Comparison of ENCODE assay signal across 11 cellular contexts in the genomic region with DNA sequence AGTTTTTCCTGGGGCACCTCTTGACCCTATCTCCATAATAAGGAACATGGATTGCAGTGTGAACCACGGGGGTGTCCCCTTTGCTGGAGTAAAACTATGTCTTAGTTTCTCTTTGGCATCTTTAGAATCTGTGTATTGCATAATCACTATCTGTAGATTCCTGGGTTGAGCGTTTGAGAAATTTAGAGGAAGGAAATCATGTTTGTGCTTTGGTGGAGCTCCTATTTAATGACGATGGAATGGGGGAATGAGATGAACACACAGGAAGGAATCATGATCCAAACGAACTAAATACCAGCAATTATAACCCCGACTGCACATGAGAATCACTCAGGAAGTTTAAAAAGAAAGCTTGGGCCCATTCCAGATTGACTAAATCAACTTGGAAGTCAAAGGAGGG. TPM values are rescaled to one million over a fixed set of nuclear protein-coding genes. Genes with fewer than 3 reads are reported as not detected.
A peak's percentile ranks its signal among the peaks of the same experiment; 100 is the strongest.
DNase-seq lines count a peak whose midpoint lies in the region; ATAC-seq and TF ChIP-seq lines count a peak whose summit lies in the region.
"Had no signal": no experiment of that assay in that cellular context is flagged by ENCODE, and none has a peak within 500 bp of the region (broad histone marks: within the 10 kb centered on the region; RNA-seq: fewer than 3 reads in every experiment).

No MANE protein-coding gene starts in this region.

- H3K9me3 Mint-ChIP-seq in MCF 10A (ENCODE audit: unreplicated experiment) = no peaks in the 10 kb centered on the region
- H3K9me3 Mint-ChIP-seq in activated T-helper 1 cell treated with anti-CD3 and anti-CD28 coated beads, Interleukin-12 subunit alpha, Interleukin-12 subunit beta, Interleukin-2, Interleukin-4 antibody, amounts not matched to agents 30 ng/mL and 10 ng/mL and 1 ng/mL, durations not matched to agents 14 hours and 24 hours and 36 hours = no peaks in the 10 kb centered on the region

- dilution Hi-C loops in mammary epithelial cell (cut with HindIII; ENCODE audit: low sequenced_read_pairs) = no loop called here

- no peak overlapping the region for H3K4me2 ChIP-seq in mammary epithelial cell (ENCODE audit: insufficient read depth, low read depth, low read length)

- CTCF ChIA-PET in MCF 10A (lab: Yijun Ruan, JAX) (interaction anchor here (0.9 to 2.7 kb wide), 7 partner anchors 11 to 138 kb away, joined by 3 to 14 read pairs (median 7); partner anchors contain the start of gene AAAS), mammary epithelial cell (lab: Charles Lee; ENCODE audit: low non-redundant PET) (no interaction called here), RWPE1 (lab: Yijun Ruan, JAX) (interaction anchor here (0.8 kb wide), 1 partner anchor 916 kb away, joined by 3 read pairs; no protein-coding TSS in a partner anchor)

- H3K27ac ChIP-seq in mammary epithelial cell (ENCODE audit: insufficient read depth, low read depth, low read length) (no peak overlapping the region), RWPE1 (no peak overlapping the region)

- 46% methylated on average over 5 of the region's 5 CpGs for WGBS in mammary epithelial cell (ENCODE audit: low coverage, missing lambda C conversion rate)

- BruUV-seq in MCF 10A (replicated peaks; lab: Mats Ljungman, UMichigan) (no TSS peak), mammary epithelial cell (replicated peaks; lab: Mats Ljungman, UMichigan) (no TSS peak)

- no peak for ATAC-seq in HG02840 (IDR thresholded peaks at IDR 0.05; ENCODE audit: low FRiP score, unreplicated experiment)

- no peaks in the 10 kb centered on the region for H3K27me3 ChIP-seq in mammary epithelial cell (ENCODE audit: insufficient read depth, low read length)
- H3K27me3 ChIP-seq: dorsolateral prefrontal cortex had no signal

- POLR2A ChIA-PET in MCF 10A (lab: Yijun Ruan, JAX) (interaction anchor here (0.6 to 4.6 kb wide), 12 partner anchors 10 to 291 kb away, joined by 3 to 69 read pairs (median 4); partner anchors contain the start of gene AAAS), RWPE1 (lab: Yijun Ruan, JAX; ENCODE audit: low non-redundant PET) (no interaction called here)

- intact Hi-C loops in MCF 10A (cut with micrococcal nuclease) (loop anchor here (2.0 kb wide), 1 partner anchor 23 kb away; the partner anchor contains the start of gene AAAS), mammary epithelial cell (cut with micrococcal nuclease) (loop anchor here (10.0 kb wide), 1 partner anchor 233 kb away; no protein-coding TSS in a partner anchor)
- intact Hi-C loops in activated T-helper 1 cell treated with anti-CD3 and anti-CD28 coated beads, Interleukin-12 subunit alpha, Interleukin-12 subunit beta, Interleukin-2, Interleukin-4 antibody, amounts not matched to agents 30 ng/mL and 10 ng/mL and 1 ng/mL, durations not matched to agents 14 hours and 24 hours and 36 hours (cut with micrococcal nuclease) = no loop called here

- H3K4me1 Mint-ChIP-seq in MCF 10A (ENCODE audit: insufficient read depth, unreplicated experiment) = peaks cover 41% of the 10 kb centered on the region
- H3K4me1 Mint-ChIP-seq in activated T-helper 1 cell treated with anti-CD3 and anti-CD28 coated beads, Interleukin-12 subunit alpha, Interleukin-12 subunit beta, Interleukin-2, Interleukin-4 antibody, amounts not matched to agents 30 ng/mL and 10 ng/mL and 1 ng/mL, durations not matched to agents 14 hours and 24 hours and 36 hours (ENCODE audit: low read depth) = peaks cover 68% of the 10 kb centered on the region

- H2AFZ ChIP-seq in mammary epithelial cell (ENCODE audit: low read depth, low read length) = no peak overlapping the region

- H3K4me1 ChIP-seq in mammary epithelial cell (ENCODE audit: insufficient read depth, low read length) = peaks cover 29% of the 10 kb centered on the region

- H3K9ac ChIP-seq in mammary epithelial cell (ENCODE audit: insufficient read depth, low read length) = no peak overlapping the region

- peak overlapping the region; percentile 24 for H3K4me3 Mint-ChIP-seq in MCF 10A (ENCODE audit: unreplicated experiment)
- peak overlapping the region; percentile 19 for H3K4me3 Mint-ChIP-seq in activated T-helper 1 cell treated with anti-CD3 and anti-CD28 coated beads, Interleukin-12 subunit alpha, Interleukin-12 subunit beta, Interleukin-2, Interleukin-4 antibody, amounts not matched to agents 30 ng/mL and 10 ng/mL and 1 ng/mL, durations not matched to agents 14 hours and 24 hours and 36 hours

- H3K36me3 Mint-ChIP-seq in MCF 10A (ENCODE audit: insufficient read depth, unreplicated experiment) = peaks cover 59% of the 10 kb centered on the region
- H3K36me3 Mint-ChIP-seq in activated T-helper 1 cell treated with anti-CD3 and anti-CD28 coated beads, Interleukin-12 subunit alpha, Interleukin-12 subunit beta, Interleukin-2, Interleukin-4 antibody, amounts not matched to agents 30 ng/mL and 10 ng/mL and 1 ng/mL, durations not matched to agents 14 hours and 24 hours and 36 hours (ENCODE audit: low read depth) = peaks cover 55% of the 10 kb centered on the region

- H3K79me2 ChIP-seq in mammary epithelial cell (ENCODE audit: insufficient read depth, low read length) = peaks cover 61% of the 10 kb centered on the region

- DNase-seq in MCF 10A (ENCODE audit: unreplicated experiment) (no peak), mammary epithelial cell (no peak), iris pigment epithelial cell (ENCODE audit: low read depth) (peak; percentile 96), NCI-H2107 (lab: John Stamatoyannopoulos, UW) (no peak), RWPE1 (ENCODE audit: low spot score) (no peak)
- no peak for DNase-seq in activated T-helper 1 cell treated with anti-CD3 and anti-CD28 coated beads, Interleukin-12 subunit alpha, Interleukin-12 subunit beta, Interleukin-2, Interleukin-4 antibody, amounts not matched to agents 30 ng/mL and 10 ng/mL and 1 ng/mL, durations not matched to agents 14 hours and 24 hours and 36 hours (ENCODE audit: low spot score)
- no peak for DNase-seq in stimulated activated CD4-positive, alpha-beta T cell treated with anti-CD3 and anti-CD28 coated beads, Interleukin-2, amount 100 ng/mL, for 24 hours
- DNase-seq: DMS79, dorsolateral prefrontal cortex had no signal

- TF ChIP-seq CTCF in MCF 10A (IDR thresholded peaks at IDR 0.05; ENCODE audit: unreplicated experiment) = no peak
- no peak for TF ChIP-seq CTCF in mammary epithelial cell (conservative IDR thresholded peaks at IDR 0.05 in 1 of 2, IDR thresholded peaks at IDR 0.05 in 1 of 2; ENCODE audit: extremely low read depth in 1 of 2, insufficient read depth in 1 of 2, low read depth in 1 of 2, low read length in 2 of 2)
- no peak for TF ChIP-seq CTCF in RWPE1 (conservative IDR thresholded peaks at IDR 0.05; ENCODE audit: low read depth)

- in situ Hi-C loops in mammary epithelial cell (cut with MboI; ENCODE audit: low sequenced_read_pairs in 2 of 2) = loop anchor here in 1 of 2 donors (25.0 kb wide), 1 partner anchor 236 kb away; the partner anchor contains the start of gene TNS2

- H3K27ac Mint-ChIP-seq in MCF 10A (ENCODE audit: low read depth, unreplicated experiment) = peak overlapping the region; percentile 44
- peak overlapping the region; percentile 62 for H3K27ac Mint-ChIP-seq in activated T-helper 1 cell treated with anti-CD3 and anti-CD28 coated beads, Interleukin-12 subunit alpha, Interleukin-12 subunit beta, Interleukin-2, Interleukin-4 antibody, amounts not matched to agents 30 ng/mL and 10 ng/mL and 1 ng/mL, durations not matched to agents 14 hours and 24 hours and 36 hours

- H3K27me3 Mint-ChIP-seq in MCF 10A (ENCODE audit: insufficient read depth, unreplicated experiment) = no peaks in the 10 kb centered on the region
- H3K27me3 Mint-ChIP-seq in activated T-helper 1 cell treated with anti-CD3 and anti-CD28 coated beads, Interleukin-12 subunit alpha, Interleukin-12 subunit beta, Interleukin-2, Interleukin-4 antibody, amounts not matched to agents 30 ng/mL and 10 ng/mL and 1 ng/mL, durations not matched to agents 14 hours and 24 hours and 36 hours (ENCODE audit: insufficient read depth) = no peaks in the 10 kb centered on the region

- peaks cover 11% of the 10 kb centered on the region for H3K36me3 ChIP-seq in mammary epithelial cell (ENCODE audit: insufficient read depth, low read length)

- no peaks in the 10 kb centered on the region for H4K20me1 ChIP-seq in mammary epithelial cell (ENCODE audit: insufficient read depth, low read length)

- no peak overlapping the region for H3K4me3 ChIP-seq in mammary epithelial cell (replicated peaks in 1 of 3; ENCODE audit: insufficient read depth in 1 of 3, low read depth in 2 of 3, low read length in 3 of 3)

- no peaks in the 10 kb centered on the region for H3K9me3 ChIP-seq in mammary epithelial cell (replicated peaks; ENCODE audit: insufficient read depth, low read length)

RNA-seq across cellular contexts. Expression of gene MYG1, which starts 1.3 kb away (rescaled TPM):
- total RNA-seq in MCF 10A (2022) (79.8 and 80.9 TPM in 2 replicates), mammary epithelial cell (10 to 100 TPM; 29.5 to 61.9 TPM)
- 50.9 TPM for polyA plus RNA-seq in mammary epithelial cell
- polyA minus RNA-seq in mammary epithelial cell = 31.3 TPM
- total RNA-seq in activated T-helper 1 cell treated with anti-CD3 and anti-CD28 coated beads, Interleukin-12 subunit alpha, Interleukin-12 subunit beta, Interleukin-2, Interleukin-4 antibody, amounts not matched to agents 30 ng/mL and 10 ng/mL and 1 ng/mL, durations not matched to agents 14 hours and 24 hours and 36 hours = 107 and 111 TPM in 2 replicates

RNA-seq across cellular contexts. Expression of gene PFDN5, which starts 2.8 kb away (rescaled TPM):
- 205 and 229 TPM in 2 replicates for total RNA-seq in MCF 10A (2022)
- total RNA-seq in mammary epithelial cell = 100 to 1,000 TPM; 162 to 187 TPM
- polyA plus RNA-seq in mammary epithelial cell = 581 TPM
- polyA minus RNA-seq in mammary epithelial cell = 173 TPM
- total RNA-seq in activated T-helper 1 cell treated with anti-CD3 and anti-CD28 coated beads, Interleukin-12 subunit alpha, Interleukin-12 subunit beta, Interleukin-2, Interleukin-4 antibody, amounts not matched to agents 30 ng/mL and 10 ng/mL and 1 ng/mL, durations not matched to agents 14 hours and 24 hours and 36 hours = 344 and 350 TPM in 2 replicates

RNA-seq across cellular contexts. Expression of gene AAAS, which starts 23.3 kb away (rescaled TPM):
- total RNA-seq in MCF 10A (2022) (52.7 and 60.5 TPM in 2 replicates), mammary epithelial cell (10 to 100 TPM; 29.2 to 45.4 TPM)
- polyA plus RNA-seq in mammary epithelial cell = 58.3 TPM
- polyA minus RNA-seq in mammary epithelial cell = 84.3 TPM
- 81.4 and 85.7 TPM in 2 replicates for total RNA-seq in activated T-helper 1 cell treated with anti-CD3 and anti-CD28 coated beads, Interleukin-12 subunit alpha, Interleukin-12 subunit beta, Interleukin-2, Interleukin-4 antibody, amounts not matched to agents 30 ng/mL and 10 ng/mL and 1 ng/mL, durations not matched to agents 14 hours and 24 hours and 36 hours

RNA-seq across cellular contexts. Expression of gene ESPL1, which starts 30.1 kb away (rescaled TPM):
- total RNA-seq in MCF 10A (2022) = 9.8 and 12.1 TPM in 2 replicates
- total RNA-seq in mammary epithelial cell = 10 to 100 TPM in 1 of 2 donors, under 1 TPM in 1; 0.67 to 19.7 TPM
- polyA plus RNA-seq in mammary epithelial cell = 10.0 TPM
- polyA minus RNA-seq in mammary epithelial cell = 62.4 TPM
- 61.2 and 68.4 TPM in 2 replicates for total RNA-seq in activated T-helper 1 cell treated with anti-CD3 and anti-CD28 coated beads, Interleukin-12 subunit alpha, Interleukin-12 subunit beta, Interleukin-2, Interleukin-4 antibody, amounts not matched to agents 30 ng/mL and 10 ng/mL and 1 ng/mL, durations not matched to agents 14 hours and 24 hours and 36 hours

RNA-seq across cellular contexts. Expression of gene SP7, which starts 38.0 kb away (rescaled TPM):
- total RNA-seq in MCF 10A (2022) (not detected in 2 replicates), mammary epithelial cell (not detected)
- polyA plus RNA-seq in mammary epithelial cell = not detected
- not detected for polyA minus RNA-seq in mammary epithelial cell
- total RNA-seq in activated T-helper 1 cell treated with anti-CD3 and anti-CD28 coated beads, Interleukin-12 subunit alpha, Interleukin-12 subunit beta, Interleukin-2, Interleukin-4 antibody, amounts not matched to agents 30 ng/mL and 10 ng/mL and 1 ng/mL, durations not matched to agents 14 hours and 24 hours and 36 hours = not detected in 2 replicates
- total RNA-seq: LHCN-M2 had no signal
